Comparison of ENCODE assay signal across 10 cellular contexts in the genomic region with DNA sequence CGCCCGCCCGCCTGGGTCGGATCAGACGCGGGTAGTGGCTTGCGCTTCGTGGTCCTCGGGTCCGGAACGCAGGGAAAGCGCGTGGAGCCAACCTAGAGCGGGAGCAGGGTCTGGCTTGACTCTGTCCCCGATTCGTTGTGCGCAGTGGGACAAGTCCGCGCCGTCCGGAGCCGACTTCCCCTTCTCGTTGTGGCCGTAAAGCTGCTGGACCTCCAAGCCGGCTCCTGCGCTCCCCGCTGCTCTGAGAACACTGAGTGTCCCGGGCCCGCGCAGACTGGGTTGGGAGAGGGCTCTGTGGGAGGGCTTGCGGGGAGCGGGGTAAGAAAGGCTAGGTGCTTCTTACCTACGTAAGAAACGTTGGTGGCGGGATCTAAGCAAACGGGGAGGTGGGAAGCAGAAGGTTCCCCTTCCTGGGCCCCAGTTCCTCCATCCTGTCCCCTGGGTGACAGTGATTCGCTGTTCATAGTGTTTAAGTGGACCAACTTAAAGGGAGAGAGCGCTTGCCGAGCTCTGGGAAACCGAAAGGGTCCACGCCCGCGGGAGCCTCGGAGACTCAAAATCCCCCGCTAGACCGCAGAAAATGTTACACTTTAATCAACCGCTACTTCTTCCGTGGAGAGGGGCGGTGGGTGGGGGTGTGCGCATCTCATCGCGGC. TPM values are rescaled to one million over a fixed set of nuclear protein-coding genes. Genes with fewer than 3 reads are reported as not detected.
A peak's percentile ranks its signal among the peaks of the same experiment; 100 is the strongest.
DNase-seq lines count a peak whose midpoint lies in the region; ATAC-seq and TF ChIP-seq lines count a peak whose summit lies in the region.
"Had no signal": no experiment of that assay in that cellular context is flagged by ENCODE, and none has a peak within 500 bp of the region (broad histone marks: within the 10 kb centered on the region; RNA-seq: fewer than 3 reads in every experiment).

No MANE protein-coding gene starts in this region.

- H3K36me3 Mint-ChIP-seq in HFFc6 (ENCODE audit: low read depth) (peaks cover 8% of the 10 kb centered on the region), immature natural killer cell (peaks cover 0 to 4% (median 3%) of the 10 kb centered on the region in 3 donors)
- H3K36me3 Mint-ChIP-seq in activated T-helper 17 cell treated with anti-CD3 and anti-CD28 coated beads, Interleukin-2, amount 50 U/mL, for 72 hours (ENCODE audit: low read depth), result no peaks in the 10 kb centered on the region
- H3K36me3 Mint-ChIP-seq in stimulated activated effector memory CD8-positive, alpha-beta T cell treated with anti-CD3 and anti-CD28 coated beads, Interleukin-12 subunit alpha, Interleukin-12 subunit beta, amount 100 ng/mL, for 72 hours, result no peaks in the 10 kb centered on the region

- H3K4me3 Mint-ChIP-seq in HFFc6 (peak overlapping the region; percentile 77), immature natural killer cell (peak overlapping the region in 4 of 5 donors; percentile 43 to 63 (median 47))
- peak overlapping the region; percentile 66 for H3K4me3 Mint-ChIP-seq in activated T-helper 17 cell treated with anti-CD3 and anti-CD28 coated beads, Interleukin-2, amount 50 U/mL, for 72 hours
- H3K4me3 Mint-ChIP-seq in stimulated activated effector memory CD8-positive, alpha-beta T cell treated with anti-CD3 and anti-CD28 coated beads, Interleukin-12 subunit alpha, Interleukin-12 subunit beta, amount 100 ng/mL, for 72 hours, result peak overlapping the region; percentile 59

- H3K9me3 Mint-ChIP-seq in HFFc6 (no peaks in the 10 kb centered on the region), immature natural killer cell (no peaks in the 10 kb centered on the region)
- H3K9me3 Mint-ChIP-seq in activated T-helper 17 cell treated with anti-CD3 and anti-CD28 coated beads, Interleukin-2, amount 50 U/mL, for 72 hours, result no peaks in the 10 kb centered on the region
- no peaks in the 10 kb centered on the region for H3K9me3 Mint-ChIP-seq in stimulated activated effector memory CD8-positive, alpha-beta T cell treated with anti-CD3 and anti-CD28 coated beads, Interleukin-12 subunit alpha, Interleukin-12 subunit beta, amount 100 ng/mL, for 72 hours
- H3K9me3 Mint-ChIP-seq: nephron had no signal

- no peak for DNase-seq in HFFc6
- DNase-seq in immature natural killer cell, result no peak
- DNase-seq in stimulated activated effector memory CD8-positive, alpha-beta T cell treated with anti-CD3 and anti-CD28 coated beads, Interleukin-12 subunit alpha, Interleukin-12 subunit beta, amount 100 ng/mL, for 72 hours (ENCODE audit: low spot score in 2 of 2), result no peak
- no peak for DNase-seq in ecto neural progenitor cell (ENCODE audit: low spot score)
- DNase-seq in NCI-H1694 treated with DMSO at 0.1 percent for 48 hours (lab: John Stamatoyannopoulos, UW), result no peak
- DNase-seq: NCI-H2081 treated with DMSO at 0.1 percent for 48 hours, transverse colon had no signal

- H3K27ac Mint-ChIP-seq in HFFc6, result peak overlapping the region; percentile 80
- H3K27ac Mint-ChIP-seq in activated T-helper 17 cell treated with anti-CD3 and anti-CD28 coated beads, Interleukin-2, amount 50 U/mL, for 72 hours, result no peak overlapping the region
- no peak overlapping the region for H3K27ac Mint-ChIP-seq in immature natural killer cell
- no peak overlapping the region for H3K27ac Mint-ChIP-seq in stimulated activated effector memory CD8-positive, alpha-beta T cell treated with anti-CD3 and anti-CD28 coated beads, Interleukin-12 subunit alpha, Interleukin-12 subunit beta, amount 100 ng/mL, for 72 hours
- H3K27ac Mint-ChIP-seq: nephron had no signal

- H3K4me1 Mint-ChIP-seq in HFFc6 (ENCODE audit: low read depth) (peaks cover 72% of the 10 kb centered on the region), immature natural killer cell (peaks cover 11 to 13% of the 10 kb centered on the region in 2 donors)
- peaks cover 4% of the 10 kb centered on the region for H3K4me1 Mint-ChIP-seq in activated T-helper 17 cell treated with anti-CD3 and anti-CD28 coated beads, Interleukin-2, amount 50 U/mL, for 72 hours
- H3K4me1 Mint-ChIP-seq in stimulated activated effector memory CD8-positive, alpha-beta T cell treated with anti-CD3 and anti-CD28 coated beads, Interleukin-12 subunit alpha, Interleukin-12 subunit beta, amount 100 ng/mL, for 72 hours, result peaks cover 20% of the 10 kb centered on the region
- H3K4me1 Mint-ChIP-seq: nephron had no signal

- peak; percentile 15 for ATAC-seq in activated T-helper 17 cell treated with anti-CD3 and anti-CD28 coated beads, Interleukin-2, amount 50 U/mL, for 72 hours (replicated peaks)
- no peak for ATAC-seq in stimulated activated effector memory CD8-positive, alpha-beta T cell treated with anti-CD3 and anti-CD28 coated beads, Interleukin-12 subunit alpha, Interleukin-12 subunit beta, amount 100 ng/mL, for 72 hours
- ATAC-seq in GM21825 (IDR thresholded peaks at IDR 0.05; ENCODE audit: unreplicated experiment), result no peak

- H3K27me3 Mint-ChIP-seq in HFFc6 (ENCODE audit: insufficient read depth), result peaks cover 20% of the 10 kb centered on the region
- peaks cover 59% of the 10 kb centered on the region for H3K27me3 Mint-ChIP-seq in activated T-helper 17 cell treated with anti-CD3 and anti-CD28 coated beads, Interleukin-2, amount 50 U/mL, for 72 hours
- H3K27me3 Mint-ChIP-seq in immature natural killer cell (ENCODE audit: low read depth in 3 of 3), result peaks cover 20 to 45% (median 31%) of the 10 kb centered on the region in 3 donors

- no peak for TF ChIP-seq CTCF in HFFc6 (IDR thresholded peaks at IDR 0.05)

RNA-seq across cellular contexts. Expression of a gene that starts 4.3 kb away (rescaled TPM):
- total RNA-seq in HFFc6 (2021; fragmentation: NEBNext Ultra II Directional; extraction: Animal tissue kit (Norgen Biotek cat#: 25700)), result 100 to 1,000 TPM in 4 of 6 experiments, 10 to 100 TPM in 2; 51.0 to 173 (median 158) TPM
- total RNA-seq in activated T-helper 17 cell treated with anti-CD3 and anti-CD28 coated beads, Interleukin-2, amount 50 U/mL, for 72 hours, result not detected
- polyA plus RNA-seq in immature natural killer cell, result not detected
- total RNA-seq: transverse colon had no signal

Comparison
In these comparisons a context has a peak if more than half of its experiments do, and no peak if none do; other contexts are left out.
1. RNA of a gene that starts 4.3 kb away (total RNA-seq): 51.0 to 173 TPM in HFFc6; not detected in activated T-helper 17 cell treated with anti-CD3 and anti-CD28 coated beads, Interleukin-2, amount 50 U/mL, for 72 hours; every median in the first group is over 10 times any median in the second.
2. Peak in every context shown above with its lines, with median percentiles within 50 percentile points of each other: H3K4me3 Mint-ChIP-seq.